8 cellular contexts compared by ENCODE assay signal in genomic region chr4:41361831-41362646, GRCh38.
A peak's percentile ranks its signal among the peaks of the same experiment; 100 is the strongest.
DNase-seq lines count a peak whose midpoint lies in the region; ATAC-seq lines count a peak whose summit lies in the region.

No MANE protein-coding gene starts in this region.

- H3K9ac ChIP-seq in endocrine pancreas (ENCODE audit: control insufficient read depth, insufficient read depth, low read length), result peak overlapping the region; percentile 98

- H3K27me3 ChIP-seq in ACC112 (ENCODE audit: insufficient read depth, low read length) (peaks cover 66% of the 10 kb centered on the region), endocrine pancreas (ENCODE audit: control insufficient read depth, insufficient read depth, low read length) (no peaks in the 10 kb centered on the region)

- H3K36me3 ChIP-seq in ACC112 (ENCODE audit: insufficient read depth, low read length), result no peaks in the 10 kb centered on the region
- H3K36me3 ChIP-seq in endocrine pancreas (ENCODE audit: control insufficient read depth, insufficient read depth, low read length), result no peaks in the 10 kb centered on the region

- H3K27ac ChIP-seq in ACC112 (ENCODE audit: low read depth, low read length), result no peak overlapping the region

- H3K4me3 ChIP-seq in ACC112 (ENCODE audit: low read depth, low read length), result peak overlapping the region; percentile 74; the same call in 1 of the 2 replicates
- peak overlapping the region; percentile 89 for H3K4me3 ChIP-seq in endocrine pancreas (ENCODE audit: control insufficient read depth, insufficient read depth, low read length)

- H3K4me1 ChIP-seq in ACC112 (ENCODE audit: control insufficient read depth, insufficient read depth, low read length, unreplicated experiment) (peaks cover 2% of the 10 kb centered on the region), endocrine pancreas (ENCODE audit: control insufficient read depth, insufficient read depth, low read length) (peaks cover 7% of the 10 kb centered on the region)

- ATAC-seq in HG02852 (IDR thresholded peaks at IDR 0.05; ENCODE audit: unreplicated experiment), result no peak

- H3K79me2 ChIP-seq in ACC112 (ENCODE audit: control insufficient read depth, insufficient read depth, low read length, unreplicated experiment), result no peaks in the 10 kb centered on the region

- H3K9me3 ChIP-seq in endocrine pancreas (ENCODE audit: control insufficient read depth, low read length), result no peaks in the 10 kb centered on the region

- DNase-seq in HT-29 (ENCODE audit: low spot score) (peak; percentile 73), myocyte (ENCODE audit: low read depth) (peak; percentile 28), NOMO-1 treated with DMSO at 0.1 percent for 48 hours (lab: John Stamatoyannopoulos, UW; ENCODE audit: unreplicated experiment) (no peak)
- no peak for DNase-seq in stimulated activated CD4-positive, alpha-beta T cell treated with anti-CD3 and anti-CD28 coated beads, Interleukin-4, amount 100 ng/mL, for 4 hours
- no peak for DNase-seq in activated CD4-positive, alpha-beta T cell treated with anti-CD3 and anti-CD28 coated beads, Interleukin-2, amount 50 U/mL, for 4 hours

- H2AFZ ChIP-seq in ACC112 (ENCODE audit: low read length, unreplicated experiment), result no peak overlapping the region

Comparison
In these comparisons a context has a peak if more than half of its experiments do, and no peak if none do; other contexts are left out.
1. DNase-seq: peak in HT-29 (single experiment) and myocyte (single experiment); none in stimulated activated CD4-positive, alpha-beta T cell treated with anti-CD3 and anti-CD28 coated beads, Interleukin-4, amount 100 ng/mL, for 4 hours (0 of 2), activated CD4-positive, alpha-beta T cell treated with anti-CD3 and anti-CD28 coated beads, Interleukin-2, amount 50 U/mL, for 4 hours (0 of 2) and NOMO-1 treated with DMSO at 0.1 percent for 48 hours (single experiment).